20 cellular contexts compared by ENCODE assay signal in the genomic region with DNA sequence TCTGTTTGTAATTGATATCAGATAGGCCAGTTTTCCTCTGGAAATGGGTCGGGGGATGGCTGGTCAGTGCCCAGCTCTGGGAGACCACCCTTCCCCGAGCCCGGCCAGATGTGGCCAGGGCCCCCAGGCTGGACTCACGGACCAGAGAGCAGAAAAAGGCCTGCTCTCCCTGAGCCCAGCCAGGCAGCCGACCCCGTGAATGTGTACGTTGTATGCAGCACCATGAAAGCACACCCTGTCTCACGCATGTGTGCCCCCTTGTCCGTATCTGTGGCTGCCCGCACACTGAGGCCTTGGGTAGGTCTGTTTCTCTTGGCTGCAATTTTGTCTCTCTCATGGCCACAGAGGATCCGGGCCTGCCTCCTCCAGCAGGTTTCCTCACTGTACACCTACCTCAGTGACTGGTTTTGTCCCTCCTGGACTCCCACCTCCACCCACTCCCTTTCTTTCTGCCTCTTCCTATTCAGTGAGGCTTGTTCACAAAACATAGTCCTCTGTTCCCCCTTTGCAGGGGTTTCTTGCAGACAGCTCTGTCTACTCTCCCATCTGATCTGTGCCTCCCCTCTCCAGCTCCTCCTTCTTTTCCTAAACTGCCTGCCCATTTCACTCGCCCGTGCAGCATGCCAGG. TPM values are rescaled to one million over a fixed set of nuclear protein-coding genes. Genes with fewer than 3 reads are reported as not detected.
DNase-seq lines count a peak whose midpoint lies in the region; ATAC-seq and TF ChIP-seq lines count a peak whose summit lies in the region.
"Had no signal": no experiment of that assay in that cellular context is flagged by ENCODE, and none has a peak within 500 bp of the region (broad histone marks: within the 10 kb centered on the region; RNA-seq: fewer than 3 reads in every experiment).

No MANE protein-coding gene starts in this region.

- no peak overlapping the region for H2AFZ ChIP-seq in GM23338

- H3K4me3 ChIP-seq in GM23338 (no peak overlapping the region), RWPE2 (ENCODE audit: severe bottlenecking) (no peak overlapping the region), endodermal cell (ENCODE audit: low read length) (no peak overlapping the region)
- H3K4me3 ChIP-seq: HAP-1 had no signal

- H3K4me1 ChIP-seq in GM23338 (ENCODE audit: insufficient read depth): peaks cover 20% of the 10 kb centered on the region
- peaks cover 21% of the 10 kb centered on the region for H3K4me1 ChIP-seq in RWPE2 (ENCODE audit: insufficient read depth, poor library complexity, severe bottlenecking)
- peaks cover 5% of the 10 kb centered on the region for H3K4me1 ChIP-seq in endodermal cell (ENCODE audit: control insufficient read depth, insufficient read depth, low read length)

- no peak overlapping the region for H3K9ac ChIP-seq in endodermal cell (ENCODE audit: extremely low read depth, low read length, poor library complexity, severe bottlenecking)

- ATAC-seq in GM23338 (no peak), RWPE2 (ENCODE audit: low read depth) (no peak), GM18519 (IDR thresholded peaks at IDR 0.05; ENCODE audit: low FRiP score, unreplicated experiment) (no peak), GM21360 (IDR thresholded peaks at IDR 0.05; ENCODE audit: unreplicated experiment) (no peak), GM18873 (IDR thresholded peaks at IDR 0.05; ENCODE audit: low FRiP score, unreplicated experiment) (no peak)
- ATAC-seq: activated naive CD8-positive, alpha-beta T cell treated with anti-CD3 and anti-CD28 coated beads, Interleukin-2, amount 50 U/mL, for 24 hours had no signal

- no peaks in the 10 kb centered on the region for H3K36me3 ChIP-seq in GM23338 (ENCODE audit: insufficient read depth)
- H3K36me3 ChIP-seq in RWPE2 (ENCODE audit: low read depth): no peaks in the 10 kb centered on the region
- no peaks in the 10 kb centered on the region for H3K36me3 ChIP-seq in endodermal cell (ENCODE audit: control insufficient read depth, insufficient read depth, low read length)
- H3K36me3 ChIP-seq: HAP-1 had no signal

- WGBS in endodermal cell (ENCODE audit: insufficient coverage in 1 of 2, insufficient read length in 1 of 2), 2 experiments: 91% methylated on average over 12 to 13 of the region's 13 CpGs

- H3K36me3 Mint-ChIP-seq in GM23338 (ENCODE audit: low read depth) (no peaks in the 10 kb centered on the region), endodermal cell (ENCODE audit: low read depth) (no peaks in the 10 kb centered on the region), osteocyte (ENCODE audit: unreplicated experiment) (no peaks in the 10 kb centered on the region)
- H3K36me3 Mint-ChIP-seq: natural killer cell treated with Interleukin-12 subunit alpha and Interleukin-12 subunit beta and Interleukin-15 and Interleukin-18, amount 100 ng/mL, for 72 hours had no signal

- H3K27ac ChIP-seq in GM23338 (ENCODE audit: low read depth) (no peak overlapping the region), RWPE2 (ENCODE audit: poor library complexity, severe bottlenecking) (peak overlapping the region; percentile 71), endodermal cell (ENCODE audit: low read depth, low read length) (peak overlapping the region; percentile 66)

- peak overlapping the region; percentile 67 for H3K27ac Mint-ChIP-seq in GM23338
- no peak overlapping the region for H3K27ac Mint-ChIP-seq in endodermal cell
- H3K27ac Mint-ChIP-seq in osteocyte (ENCODE audit: unreplicated experiment): peak overlapping the region; percentile 69
- H3K27ac Mint-ChIP-seq: activated CD4-positive, alpha-beta T cell treated with anti-CD3 and anti-CD28 coated beads, Interleukin-2, amount 10 ng/mL, durations not matched to agents 7 days and 5 days had no signal

- H4K20me1 ChIP-seq in GM23338 (replicated peaks; ENCODE audit: insufficient read depth): no peaks in the 10 kb centered on the region

- H3K27me3 ChIP-seq in GM23338 (ENCODE audit: insufficient read depth): no peaks in the 10 kb centered on the region
- no peaks in the 10 kb centered on the region for H3K27me3 ChIP-seq in RWPE2 (ENCODE audit: insufficient read depth, poor library complexity, severe bottlenecking)
- H3K27me3 ChIP-seq in endodermal cell (ENCODE audit: control insufficient read depth, insufficient read depth, low read length, poor library complexity, severe bottlenecking): no peaks in the 10 kb centered on the region

- H3K4me3 Mint-ChIP-seq in GM23338 (no peak overlapping the region), endodermal cell (no peak overlapping the region), osteocyte (ENCODE audit: unreplicated experiment) (no peak overlapping the region)
- H3K4me3 Mint-ChIP-seq: activated CD4-positive, alpha-beta T cell treated with anti-CD3 and anti-CD28 coated beads, Interleukin-2, amount 10 ng/mL, durations not matched to agents 7 days and 5 days; activated naive CD8-positive, alpha-beta T cell treated with anti-CD3 and anti-CD28 coated beads, Interleukin-2, amount 50 U/mL, for 24 hours; natural killer cell treated with Interleukin-12 subunit alpha and Interleukin-12 subunit beta and Interleukin-15 and Interleukin-18, amount 100 ng/mL, for 72 hours had no signal

- H3K9me2 ChIP-seq in GM23338 (ENCODE audit: insufficient read depth): no peaks in the 10 kb centered on the region

- H3K9me3 Mint-ChIP-seq in GM23338 (no peaks in the 10 kb centered on the region), endodermal cell (no peaks in the 10 kb centered on the region), osteocyte (ENCODE audit: unreplicated experiment) (no peaks in the 10 kb centered on the region)
- H3K9me3 Mint-ChIP-seq: activated CD4-positive, alpha-beta T cell treated with anti-CD3 and anti-CD28 coated beads, Interleukin-2, amount 10 ng/mL, durations not matched to agents 7 days and 5 days; activated naive CD8-positive, alpha-beta T cell treated with anti-CD3 and anti-CD28 coated beads, Interleukin-2, amount 50 U/mL, for 24 hours; natural killer cell treated with Interleukin-12 subunit alpha and Interleukin-12 subunit beta and Interleukin-15 and Interleukin-18, amount 100 ng/mL, for 72 hours had no signal

- H3K9me3 ChIP-seq in RWPE2 (ENCODE audit: severe bottlenecking) (no peaks in the 10 kb centered on the region), endodermal cell (ENCODE audit: control insufficient read depth, low read length) (no peaks in the 10 kb centered on the region)
- H3K9me3 ChIP-seq: HAP-1 had no signal

- no peak for DNase-seq in GM23338 (ENCODE audit: low spot score)
- DNase-seq in RWPE2 (ENCODE audit: low spot score): no peak
- DNase-seq in endodermal cell: no peak
- no peak for DNase-seq in osteocyte (ENCODE audit: extremely low spot score, unreplicated experiment)
- DNase-seq in activated CD4-positive, alpha-beta T cell treated with anti-CD3 and anti-CD28 coated beads, Interleukin-2, amount 50 U/mL, for 1 hour: no peak
- DNase-seq: activated CD4-positive, alpha-beta T cell treated with anti-CD3 and anti-CD28 coated beads, Interleukin-2, amount 10 ng/mL, durations not matched to agents 7 days and 5 days; activated naive CD8-positive, alpha-beta T cell treated with anti-CD3 and anti-CD28 coated beads, Interleukin-2, amount 50 U/mL, for 24 hours; activated T-cell treated with anti-CD3 and anti-CD28 coated beads, Interleukin-2, amount 50 U/mL, for 1 hour; Calu3; central memory CD4-positive, alpha-beta T cell; GDM1; MM.1S; NCI-H187; stimulated activated CD4-positive, alpha-beta T cell treated with anti-CD3 and anti-CD28 coated beads, Interleukin-1b, Interleukin-23, amount 100 ng/mL, for 48 hours had no signal

- peak overlapping the region; percentile 70; the same call in 1 of the 2 replicates for H3K4me2 ChIP-seq in GM23338

- H3K27me3 Mint-ChIP-seq in GM23338 (ENCODE audit: insufficient read depth, low read depth, poor library complexity) (peaks cover 8% of the 10 kb centered on the region), endodermal cell (ENCODE audit: insufficient read depth) (no peaks in the 10 kb centered on the region), osteocyte (ENCODE audit: unreplicated experiment) (no peaks in the 10 kb centered on the region)
- H3K27me3 Mint-ChIP-seq: activated CD4-positive, alpha-beta T cell treated with anti-CD3 and anti-CD28 coated beads, Interleukin-2, amount 10 ng/mL, durations not matched to agents 7 days and 5 days; activated naive CD8-positive, alpha-beta T cell treated with anti-CD3 and anti-CD28 coated beads, Interleukin-2, amount 50 U/mL, for 24 hours; natural killer cell treated with Interleukin-12 subunit alpha and Interleukin-12 subunit beta and Interleukin-15 and Interleukin-18, amount 100 ng/mL, for 72 hours had no signal

- no peaks in the 10 kb centered on the region; the same call in none of the 2 replicates for H3K79me2 ChIP-seq in GM23338 (replicated peaks; ENCODE audit: insufficient read depth)

- no peak for TF ChIP-seq CTCF in GM23338 (conservative IDR thresholded peaks at IDR 0.05; ENCODE audit: low read depth in 2 of 2)
- TF ChIP-seq CTCF in RWPE2 (IDR thresholded peaks at IDR 0.05; ENCODE audit: poor library complexity, severe bottlenecking): no peak
- TF ChIP-seq CTCF in endodermal cell (conservative IDR thresholded peaks at IDR 0.05): no peak
- no peak for TF ChIP-seq CTCF in osteocyte (IDR thresholded peaks at IDR 0.05)

- H3K4me1 Mint-ChIP-seq in GM23338: peaks cover 30% of the 10 kb centered on the region
- H3K4me1 Mint-ChIP-seq in endodermal cell: peaks cover 20% of the 10 kb centered on the region
- H3K4me1 Mint-ChIP-seq in osteocyte (ENCODE audit: unreplicated experiment): peaks cover 41% of the 10 kb centered on the region
- H3K4me1 Mint-ChIP-seq: activated naive CD8-positive, alpha-beta T cell treated with anti-CD3 and anti-CD28 coated beads, Interleukin-2, amount 50 U/mL, for 24 hours had no signal

- 0 out of 2 replicates have a peak, but pooled peaks cover 6% of the 10 kb centered on the region for H3F3A ChIP-seq in GM23338 (replicated peaks; ENCODE audit: low read depth)

RNA-seq across cellular contexts. Expression of a gene that starts 23.6 kb away (rescaled TPM):
- not detected in 2 replicates for total RNA-seq in GM23338 (2014; rRNA removed; shearing (Covaris generic))
- polyA plus RNA-seq in GM23338 (2016; fragmentation: Nextera tagmentation; extraction: Ambion mirVana): not detected in 2 replicates
- total RNA-seq in endodermal cell: not detected
- polyA plus RNA-seq in endodermal cell (2013, experiment 1 of 2): not detected
- polyA plus RNA-seq in endodermal cell (2013, experiment 2 of 2): not detected
- total RNA-seq in osteocyte: not detected in 2 replicates
- total RNA-seq: HepG2; natural killer cell treated with Interleukin-12 subunit alpha and Interleukin-12 subunit beta and Interleukin-15 and Interleukin-18, amount 100 ng/mL, for 72 hours had no signal
- polyA plus RNA-seq: HepG2 had no signal

RNA-seq across cellular contexts. Expression of a gene that starts 35.2 kb away (rescaled TPM):
- not detected in 2 replicates for total RNA-seq in GM23338 (2014; rRNA removed; shearing (Covaris generic))
- 0.15 TPM in 1 of 2 replicates, not detected in the other for polyA plus RNA-seq in GM23338 (2016; fragmentation: Nextera tagmentation; extraction: Ambion mirVana)
- total RNA-seq in endodermal cell (1 to 10 TPM in 1 of 2 donors, under 1 TPM in 1; 0.15 to 1.7 TPM), osteocyte (not detected in 2 replicates)
- 1.00 TPM for polyA plus RNA-seq in endodermal cell (2013, experiment 1 of 2)
- 0.70 TPM for polyA plus RNA-seq in endodermal cell (2013, experiment 2 of 2)
- total RNA-seq: activated CD4-positive, alpha-beta T cell treated with anti-CD3 and anti-CD28 coated beads, Interleukin-2, amount 10 ng/mL, durations not matched to agents 7 days and 5 days; natural killer cell treated with Interleukin-12 subunit alpha and Interleukin-12 subunit beta and Interleukin-15 and Interleukin-18, amount 100 ng/mL, for 72 hours had no signal

RNA-seq across cellular contexts. Expression of a gene that starts 40.6 kb away (rescaled TPM):
- not detected in 2 replicates for total RNA-seq in GM23338 (2014; rRNA removed; shearing (Covaris generic))
- polyA plus RNA-seq in GM23338 (2016; fragmentation: Nextera tagmentation; extraction: Ambion mirVana): not detected in 2 replicates
- total RNA-seq in endodermal cell (not detected), osteocyte (not detected in 2 replicates)
- not detected for polyA plus RNA-seq in endodermal cell (2013, experiment 1 of 2)
- polyA plus RNA-seq in endodermal cell (2013, experiment 2 of 2): not detected
- total RNA-seq: activated CD4-positive, alpha-beta T cell treated with anti-CD3 and anti-CD28 coated beads, Interleukin-2, amount 10 ng/mL, durations not matched to agents 7 days and 5 days; natural killer cell treated with Interleukin-12 subunit alpha and Interleukin-12 subunit beta and Interleukin-15 and Interleukin-18, amount 100 ng/mL, for 72 hours had no signal

RNA-seq across cellular contexts. Expression of a gene that starts 50.2 kb away (rescaled TPM):
- 21.5 and 29.0 TPM in 2 replicates for total RNA-seq in GM23338 (2014; rRNA removed; shearing (Covaris generic))
- polyA plus RNA-seq in GM23338 (2016; fragmentation: Nextera tagmentation; extraction: Ambion mirVana): 17.3 and 20.4 TPM in 2 replicates
- 10 to 100 TPM; 19.1 to 19.3 TPM for total RNA-seq in endodermal cell
- polyA plus RNA-seq in endodermal cell (2013, experiment 1 of 2): 11.7 TPM
- polyA plus RNA-seq in endodermal cell (2013, experiment 2 of 2): 12.2 TPM
- 25.6 and 27.7 TPM in 2 replicates for total RNA-seq in osteocyte

RNA-seq across cellular contexts. Expression of a gene that starts 50.7 kb away (rescaled TPM):
- 221 and 252 TPM in 2 replicates for total RNA-seq in GM23338 (2014; rRNA removed; shearing (Covaris generic))
- polyA plus RNA-seq in GM23338 (2016; fragmentation: Nextera tagmentation; extraction: Ambion mirVana): 74.7 and 81.5 TPM in 2 replicates
- 10 to 100 TPM; 84.2 to 98.8 TPM for total RNA-seq in endodermal cell
- 103 TPM for polyA plus RNA-seq in endodermal cell (2013, experiment 1 of 2)
- 84.0 TPM for polyA plus RNA-seq in endodermal cell (2013, experiment 2 of 2)
- total RNA-seq in osteocyte: 70.1 and 71.1 TPM in 2 replicates
